ENCODE assay signal across 8 cellular contexts in genomic region chr9:88690628-88691027, GRCh38.
"Had no signal": no experiment of that assay in that cellular context is flagged by ENCODE, and none has a peak within 500 bp of the region (broad histone marks: within the 10 kb centered on the region; RNA-seq: fewer than 3 reads in every experiment).

No MANE protein-coding gene starts in this region.

- H3K4me1 ChIP-seq: HAP-1 had no signal

- H3K9me3 ChIP-seq: HAP-1 had no signal

- H3K36me3 ChIP-seq: HAP-1 had no signal

- H3K9me3 Mint-ChIP-seq: HFFc6 had no signal

- H3K4me3 ChIP-seq: GM23248, GM23338, HAP-1 had no signal

- H3K27ac Mint-ChIP-seq: GM23338, H9, HFFc6 had no signal

- DNase-seq: GM23248, GOT3, H7, H9, HCEC 1CT, HFFc6 had no signal

- H3K4me1 Mint-ChIP-seq: GM23338, H9 had no signal

- H3K4me3 Mint-ChIP-seq: GM23338, H9, HFFc6 had no signal

- H3K27ac ChIP-seq: GM23248 had no signal
